15 cellular contexts compared by ENCODE assay signal in the genomic region with DNA sequence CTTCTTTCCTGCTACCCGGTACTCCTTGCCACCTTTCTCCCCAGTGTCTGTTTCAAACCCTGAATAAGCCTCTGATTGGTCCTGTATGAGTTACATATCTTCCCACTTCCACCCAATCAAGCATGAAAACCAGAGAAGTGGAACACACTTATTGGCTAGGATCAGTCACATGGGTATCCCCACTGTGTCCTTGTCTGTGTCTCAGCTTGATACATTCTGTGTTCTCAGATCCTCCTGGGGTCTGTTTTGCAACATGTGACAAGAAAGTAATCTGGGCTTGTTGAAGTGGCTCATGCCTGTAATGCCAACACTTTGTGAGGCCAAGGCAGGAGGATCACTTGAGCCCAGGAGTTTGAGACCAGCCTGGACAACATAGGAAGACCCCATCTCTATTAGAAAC. TPM values are rescaled to one million over a fixed set of nuclear protein-coding genes. Genes with fewer than 3 reads are reported as not detected.
DNase-seq lines count a peak whose midpoint lies in the region; ATAC-seq and TF ChIP-seq lines count a peak whose summit lies in the region.
"Had no signal": no experiment of that assay in that cellular context is flagged by ENCODE, and none has a peak within 500 bp of the region (broad histone marks: within the 10 kb centered on the region; RNA-seq: fewer than 3 reads in every experiment).

No MANE protein-coding gene starts in this region.

- peak; percentile 49 for DNase-seq in GM10266 (ENCODE audit: extremely low spot score)
- peak; percentile 65 for DNase-seq in SK-N-DZ (ENCODE audit: low spot score)
- DNase-seq in left kidney (ENCODE audit: low read depth, low spot score): peak; percentile 17
- DNase-seq in NCI-H2107 treated with DMSO at 0.1 percent for 48 hours (lab: John Stamatoyannopoulos, UW; ENCODE audit: unreplicated experiment): no peak
- no peak for DNase-seq in LoVo (ENCODE audit: low spot score)
- DNase-seq: activated CD4-positive, alpha-beta T cell treated with anti-CD3 and anti-CD28 coated beads for 48 hours; activated naive CD4-positive, alpha-beta T cell treated with anti-CD3 and anti-CD28 coated beads for 36 hours; body of pancreas; dermis blood vessel endothelial cell; KG1; NCI-H146; NCI-H510A; stimulated activated CD4-positive, alpha-beta T cell treated with anti-CD3 and anti-CD28 coated beads, Interleukin-1b, Interleukin-23, amount 100 ng/mL, for 48 hours had no signal

- TF ChIP-seq RAD21 in Ishikawa (IDR thresholded peaks at IDR 0.05; ENCODE audit: low read depth): no peak

- ATAC-seq in GM18520 (IDR thresholded peaks at IDR 0.05; ENCODE audit: unreplicated experiment): no peak
- ATAC-seq: body of pancreas had no signal

- no peak for TF ChIP-seq EP300 in Ishikawa (IDR thresholded peaks at IDR 0.05; ENCODE audit: borderline replicate concordance)

- TF ChIP-seq CTCF in GM10266 (IDR thresholded peaks at IDR 0.05; ENCODE audit: control insufficient read depth, insufficient read depth, low read depth, missing control alignments): no peak

TF ChIP-seq in Ishikawa, 13 proteins besides CTCF, POLR2A, EP300 and RAD21:
- TF ChIP-seq, protein P1, sequence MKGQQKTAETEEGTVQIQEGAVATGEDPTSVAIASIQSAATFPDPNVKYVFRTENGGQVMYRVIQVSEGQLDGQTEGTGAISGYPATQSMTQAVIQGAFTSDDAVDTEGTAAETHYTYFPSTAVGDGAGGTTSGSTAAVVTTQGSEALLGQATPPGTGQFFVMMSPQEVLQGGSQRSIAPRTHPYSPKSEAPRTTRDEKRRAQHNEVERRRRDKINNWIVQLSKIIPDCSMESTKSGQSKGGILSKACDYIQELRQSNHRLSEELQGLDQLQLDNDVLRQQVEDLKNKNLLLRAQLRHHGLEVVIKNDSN (IDR thresholded peaks at IDR 0.05): peak; percentile 65
- no peak for TF ChIP-seq CREB1 (IDR thresholded peaks at IDR 0.05; ENCODE audit: low read depth)
- TF ChIP-seq EGR1 (IDR thresholded peaks at IDR 0.05): no peak
- no peak for TF ChIP-seq FOXM1 (IDR thresholded peaks at IDR 0.05; ENCODE audit: borderline replicate concordance, low read depth)
- TF ChIP-seq CEBPB (IDR thresholded peaks at IDR 0.05): no peak
- TF ChIP-seq, protein P2, sequence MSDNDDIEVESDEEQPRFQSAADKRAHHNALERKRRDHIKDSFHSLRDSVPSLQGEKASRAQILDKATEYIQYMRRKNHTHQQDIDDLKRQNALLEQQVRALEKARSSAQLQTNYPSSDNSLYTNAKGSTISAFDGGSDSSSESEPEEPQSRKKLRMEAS (IDR thresholded peaks at IDR 0.05): no peak
- no peak for TF ChIP-seq YY1 (IDR thresholded peaks at IDR 0.05; ENCODE audit: low read depth)

RNA-seq across cellular contexts. Expression of a gene that starts 23.9 kb away (rescaled TPM):
- polyA plus RNA-seq in SK-N-DZ (2014; cell fraction: cytosol; rRNA removed): 4.7 and 5.7 TPM in 2 replicates
- polyA plus RNA-seq in SK-N-DZ (2014; cell fraction: nucleus; rRNA removed): 2.0 and 3.5 TPM in 2 replicates

Comparison
In these comparisons a context has a peak if more than half of its experiments do, and no peak if none do; other contexts are left out.
1. DNase-seq: peak in GM10266 (single experiment), SK-N-DZ (single experiment) and left kidney (single experiment); none in NCI-H2107 treated with DMSO at 0.1 percent for 48 hours (single experiment) and LoVo (single experiment).